ENCODE assay signal across 31 cellular contexts in the genomic region with DNA sequence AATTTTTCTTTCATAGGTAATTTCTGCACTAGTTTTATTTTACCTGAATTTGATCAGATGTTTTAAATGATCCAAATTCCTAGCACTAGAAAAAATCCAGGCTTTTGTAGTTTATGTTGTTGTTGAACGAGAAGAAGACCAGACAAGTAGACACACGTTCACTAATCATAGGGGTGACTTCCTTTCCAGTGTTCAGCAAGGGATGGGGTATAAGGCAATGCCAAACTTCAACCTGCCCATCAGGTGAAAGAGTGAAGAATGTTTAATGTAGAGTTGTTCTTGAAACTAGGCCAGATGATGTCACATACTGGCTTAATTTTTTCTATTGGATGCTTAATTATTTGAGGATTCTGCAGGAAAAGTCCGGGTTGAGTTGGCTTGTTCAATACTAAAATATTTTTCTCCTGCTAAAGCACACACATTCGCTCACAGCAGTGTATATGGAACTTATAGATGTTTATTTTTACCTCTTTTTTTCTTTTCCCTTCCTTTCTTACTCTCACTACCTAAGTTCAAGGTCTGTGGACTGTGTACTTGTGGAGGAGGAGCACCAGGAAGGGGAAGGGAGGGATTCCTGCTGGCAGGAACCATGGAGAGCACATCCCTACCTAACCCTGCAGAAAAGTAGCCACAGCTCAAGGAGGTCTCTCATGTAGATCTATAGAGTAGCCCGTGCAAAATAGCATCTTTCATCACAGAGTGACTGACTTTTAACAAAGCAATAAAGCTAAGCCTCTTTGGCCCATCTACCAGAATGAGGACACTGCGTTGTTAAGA. TPM values are rescaled to one million over a fixed set of nuclear protein-coding genes. Genes with fewer than 3 reads are reported as not detected.
"Had no signal": no experiment of that assay in that cellular context is flagged by ENCODE, and none has a peak within 500 bp of the region (broad histone marks: within the 10 kb centered on the region; RNA-seq: fewer than 3 reads in every experiment).

No MANE protein-coding gene starts in this region.

- H3K27me3 ChIP-seq: adrenal gland, body of pancreas, heart left ventricle, thyroid gland, upper lobe of left lung, vagina had no signal

- H3K4me3 ChIP-seq: adrenal gland, body of pancreas, heart left ventricle, psoas muscle, smooth muscle cell, thyroid gland, upper lobe of left lung, vagina had no signal

- H2AFZ ChIP-seq: parathyroid adenoma had no signal

- H3K36me3 ChIP-seq: adrenal gland, heart left ventricle, thyroid gland, upper lobe of left lung, vagina had no signal

- H3K9me3 ChIP-seq: adrenal gland, body of pancreas, heart left ventricle, psoas muscle, thyroid gland, upper lobe of left lung, vagina had no signal

- DNase-seq: activated CD4-positive, alpha-beta memory T cell treated with anti-CD3 and anti-CD28 coated beads for 36 hours; activated CD4-positive, alpha-beta T cell treated with anti-CD3 and anti-CD28 coated beads, Interleukin-2, amount 10 ng/mL, durations not matched to agents 24 days and 14 days; activated CD4-positive, CD25-positive, alpha-beta regulatory T cell treated with anti-CD3 and anti-CD28 coated beads, Interleukin-2, amount 50 U/mL, for 72 hours; activated CD8-positive, alpha-beta memory T cell treated with anti-CD3 and anti-CD28 coated beads, Interleukin-2, amount 50 U/mL, for 4 hours; activated effector memory CD4-positive, alpha-beta T cell treated with anti-CD3 and anti-CD28 coated beads, Interleukin-2, amount 50 U/mL, for 16 hours; activated naive CD4-positive, alpha-beta T cell treated with anti-CD3 and anti-CD28 coated beads for 36 hours; activated naive CD8-positive, alpha-beta T cell treated with anti-CD3 and anti-CD28 coated beads for 36 hours; activated T-cell treated with anti-CD3 and anti-CD28 coated beads, Interleukin-2, amount 50 U/mL, for 1 hour; adrenal gland; aorta; body of pancreas; endodermal cell; foreskin fibroblast; heart left ventricle; hypothalamus; immature natural killer cell; midbrain; naive thymus-derived CD8-positive, alpha-beta T cell; nucleus accumbens; psoas muscle; stimulated activated CD4-positive, alpha-beta T cell treated with anti-CD3 and anti-CD28 coated beads, Interleukin-1b, Interleukin-23, amount 100 ng/mL, for 48 hours; stimulated activated CD4-positive, alpha-beta T cell treated with anti-CD3 and anti-CD28 coated beads, Interleukin-4, amount 100 ng/mL, for 4 hours; stimulated activated CD8-positive, alpha-beta memory T cell treated with anti-CD3 and anti-CD28 coated beads, Interleukin-4, amount 100 ng/mL, for 48 hours; stimulated activated naive CD8-positive, alpha-beta T cell treated with anti-CD3 and anti-CD28 coated beads, Interleukin-15, amount 100 ng/mL, for 72 hours; T-helper 17 cell; thyroid gland; upper lobe of left lung had no signal

- H3K9ac ChIP-seq: parathyroid adenoma had no signal

- H3K79me2 ChIP-seq: parathyroid adenoma had no signal

- H3K4me1 ChIP-seq: adrenal gland, body of pancreas, parathyroid adenoma, psoas muscle, thyroid gland, vagina had no signal

- ATAC-seq: body of pancreas; heart left ventricle; naive thymus-derived CD8-positive, alpha-beta T cell; psoas muscle; stimulated activated memory B cell treated with anti-CD40 and anti-IgM and Interleukin-4, amounts not matched to agents 10 μg/mL and 1 μg/mL and 100 μg/mL, for 72 hours; stimulated activated naive CD8-positive, alpha-beta T cell treated with anti-CD3 and anti-CD28 coated beads, Interleukin-15, amount 100 ng/mL, for 72 hours; T-helper 17 cell had no signal

- H3K27ac ChIP-seq: adrenal gland, body of pancreas, heart left ventricle, parathyroid adenoma, psoas muscle, thyroid gland, upper lobe of left lung, vagina had no signal

- H3K4me2 ChIP-seq: smooth muscle cell had no signal

RNA-seq across cellular contexts. Expression of gene AKR1E2, which starts 23.1 kb away (rescaled TPM):
- polyA plus RNA-seq: immature natural killer cell had no signal
